8 cellular contexts compared by ENCODE assay signal in the genomic region with DNA sequence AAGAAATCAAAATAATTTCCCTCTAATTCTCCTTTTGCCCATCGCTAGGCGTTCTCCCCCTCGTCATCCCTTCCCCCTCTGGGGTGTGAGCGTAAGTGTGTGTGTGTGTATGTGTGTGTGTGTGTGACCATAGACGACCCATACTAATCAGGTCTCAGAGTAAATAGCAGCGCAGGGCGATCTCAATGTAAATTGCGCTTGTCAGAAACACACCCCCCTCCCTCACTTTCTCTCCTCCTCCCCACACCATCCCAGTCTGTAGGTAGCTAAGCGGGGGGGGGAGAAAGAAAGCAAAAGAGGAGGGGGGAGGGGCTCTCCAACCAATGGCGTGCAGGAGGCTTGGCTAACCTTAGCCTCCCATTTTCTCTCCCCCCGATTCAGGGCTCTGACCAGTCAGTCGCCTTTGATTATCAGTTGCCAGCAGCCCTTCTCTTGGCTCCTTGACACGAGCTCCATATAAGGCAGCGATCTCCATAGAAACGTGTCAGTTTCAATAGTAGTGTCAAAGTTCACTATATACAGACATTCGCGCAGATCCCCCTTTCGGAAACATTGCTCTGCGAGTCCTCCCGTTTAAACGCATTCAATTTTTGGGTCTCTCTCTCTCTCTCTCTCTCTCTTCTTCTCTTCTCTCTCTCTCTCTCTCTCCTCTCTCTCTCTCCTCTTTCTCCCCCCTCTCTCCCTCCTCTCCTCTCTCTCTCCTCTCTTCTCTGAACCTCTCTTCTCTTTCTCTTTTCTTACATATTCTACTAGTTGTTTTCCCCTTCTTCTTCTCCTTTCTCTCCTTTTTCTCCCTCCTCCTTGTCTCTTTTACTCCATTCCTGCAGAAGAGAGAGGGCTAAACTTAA. TPM values are rescaled to one million over a fixed set of nuclear protein-coding genes. Genes with fewer than 3 reads are reported as not detected.
DNase-seq lines count a peak whose midpoint lies in the region; ATAC-seq, FAIRE-seq and TF ChIP-seq lines count a peak whose summit lies in the region.

TSS of gene NR2F1 (plus strand) at position 546 of the 848 bp plus-strand sequence. CDS start 1,802 bp downstream, outside the sequence.

- intact Hi-C loops in kidney (cut with DNase I) = no loop called here

- H3K9me3 ChIP-seq in kidney (ENCODE audit: control insufficient read depth in 1 of 2, low read length in 2 of 2) = no peaks in the 10 kb centered on the region
- H3K9me3 ChIP-seq in CD8-positive, alpha-beta memory T cell (ENCODE audit: low read length) = no peaks in the 10 kb centered on the region

- peaks cover 2 to 6% of the 10 kb centered on the region in 2 donors for H3K36me3 Mint-ChIP-seq in stimulated activated naive B cell treated with anti-CD40 and anti-IgM and Interleukin-4, amounts not matched to agents 10 μg/mL and 1 μg/mL and 100 μg/mL, for 72 hours
- H3K36me3 Mint-ChIP-seq in CD8-positive, alpha-beta memory T cell = peaks cover 0 to 3% (median 0%) of the 10 kb centered on the region in 3 donors

- no peak for FAIRE-seq in kidney (lab: Jason Lieb, UNC)

- CTCF ChIA-PET in CD8-positive, alpha-beta memory T cell (lab: Charles Lee) = interaction anchor here (1.1 to 1.9 kb wide), 2 partner anchors 218 to 224 kb away, joined by 3 to 6 read pairs; no protein-coding TSS in a partner anchor

- peak within 1 kb of the TSS; percentile 65 to 84 for H3K4me3 ChIP-seq in kidney (ENCODE audit: low read length in 2 of 2)
- H3K4me3 ChIP-seq in CD8-positive, alpha-beta memory T cell (ENCODE audit: low read length) = no peak within 1 kb of the TSS

- H3K9me3 Mint-ChIP-seq in stimulated activated naive B cell treated with anti-CD40 and anti-IgM and Interleukin-4, amounts not matched to agents 10 μg/mL and 1 μg/mL and 100 μg/mL, for 72 hours = no peaks in the 10 kb centered on the region
- H3K9me3 Mint-ChIP-seq in CD8-positive, alpha-beta memory T cell = peaks cover 0 to 13% (median 7%) of the 10 kb centered on the region in 5 donors

- ATAC-seq in stimulated activated naive B cell treated with anti-CD40 and anti-IgM and Interleukin-4, amounts not matched to agents 10 μg/mL and 1 μg/mL and 100 μg/mL, for 72 hours (replicated peaks) = no peak

- peak; percentile 58 for TF ChIP-seq CTCF in kidney (IDR thresholded peaks at IDR 0.05; ENCODE audit: borderline replicate concordance, extremely low read depth, insufficient read depth)

- DNase-seq in DMS114 treated with DMSO at 0.1 percent for 48 hours (lab: John Stamatoyannopoulos, UW; ENCODE audit: unreplicated experiment) (peak; percentile 99), HS-27A (ENCODE audit: low read depth) (peak; percentile 77), NCI-H774 (lab: John Stamatoyannopoulos, UW) (peak; percentile 97), brain pericyte (ENCODE audit: low read depth, low spot score) (peak; percentile 97), kidney (peak; percentile 88), middle frontal gyrus (ENCODE audit: extremely low spot score, low spot score) (no peak)
- no peak for DNase-seq in stimulated activated naive B cell treated with anti-CD40 and anti-IgM and Interleukin-4, amounts not matched to agents 10 μg/mL and 1 μg/mL and 100 μg/mL, for 72 hours
- no peak for DNase-seq in CD8-positive, alpha-beta memory T cell

- peaks cover 24 to 45% of the 10 kb centered on the region in 2 donors for H3K4me1 Mint-ChIP-seq in stimulated activated naive B cell treated with anti-CD40 and anti-IgM and Interleukin-4, amounts not matched to agents 10 μg/mL and 1 μg/mL and 100 μg/mL, for 72 hours
- peaks cover 23 to 41% (median 27%) of the 10 kb centered on the region in 3 donors for H3K4me1 Mint-ChIP-seq in CD8-positive, alpha-beta memory T cell

- peaks cover 0 to 8% of the 10 kb centered on the region in 2 donors for H3K4me1 ChIP-seq in kidney (ENCODE audit: control insufficient read depth in 1 of 2, insufficient read depth in 1 of 2, low read depth in 1 of 2, low read length in 2 of 2)
- H3K4me1 ChIP-seq in CD8-positive, alpha-beta memory T cell (ENCODE audit: insufficient read depth, low read length) = peaks cover 36% of the 10 kb centered on the region

- peak within 1 kb of the TSS; percentile 48 for H3K27ac Mint-ChIP-seq in stimulated activated naive B cell treated with anti-CD40 and anti-IgM and Interleukin-4, amounts not matched to agents 10 μg/mL and 1 μg/mL and 100 μg/mL, for 72 hours
- H3K27ac Mint-ChIP-seq in CD8-positive, alpha-beta memory T cell = peak within 1 kb of the TSS in 1 of 8 donors; percentile 17

- H3K27ac ChIP-seq in kidney (ENCODE audit: low read depth in 2 of 2, low read length in 2 of 2) = peak within 1 kb of the TSS; percentile 68 to 83
- H3K27ac ChIP-seq in CD8-positive, alpha-beta memory T cell (ENCODE audit: low read depth, low read length) = no peak within 1 kb of the TSS

- peaks cover 32 to 51% of the 10 kb centered on the region in 2 donors for H3K27me3 Mint-ChIP-seq in stimulated activated naive B cell treated with anti-CD40 and anti-IgM and Interleukin-4, amounts not matched to agents 10 μg/mL and 1 μg/mL and 100 μg/mL, for 72 hours
- peaks cover 50 to 56% of the 10 kb centered on the region in 2 donors for H3K27me3 Mint-ChIP-seq in CD8-positive, alpha-beta memory T cell

- peaks cover 76% of the 10 kb centered on the region for H3K27me3 ChIP-seq in CD8-positive, alpha-beta memory T cell (ENCODE audit: insufficient read depth, low read length, poor library complexity, severe bottlenecking)

- H3K4me3 Mint-ChIP-seq in stimulated activated naive B cell treated with anti-CD40 and anti-IgM and Interleukin-4, amounts not matched to agents 10 μg/mL and 1 μg/mL and 100 μg/mL, for 72 hours = peak within 1 kb of the TSS; percentile 69 to 75
- peak within 1 kb of the TSS in 2 of 7 donors; percentile 27 to 66 for H3K4me3 Mint-ChIP-seq in CD8-positive, alpha-beta memory T cell

- no peaks in the 10 kb centered on the region for H3K36me3 ChIP-seq in kidney (ENCODE audit: control insufficient read depth in 1 of 2, insufficient read depth in 2 of 2, low read length in 2 of 2)
- no peaks in the 10 kb centered on the region for H3K36me3 ChIP-seq in CD8-positive, alpha-beta memory T cell (ENCODE audit: insufficient read depth, low read length)

- POLR2A ChIA-PET in CD8-positive, alpha-beta memory T cell (lab: Charles Lee) = no interaction called here

- H3K9ac ChIP-seq in kidney (ENCODE audit: low read length in 2 of 2) = peak within 1 kb of the TSS; percentile 72 to 73

RNA-seq across cellular contexts. Expression of gene NR2F1, which starts in this region (rescaled TPM):
- total RNA-seq in kidney = 49.5 TPM
- polyA plus RNA-seq in kidney (ENCODE audit: insufficient read depth, low read depth, low replicate concordance) = 22.8 TPM
- total RNA-seq in CD8-positive, alpha-beta memory T cell = not detected
- polyA plus RNA-seq in CD8-positive, alpha-beta memory T cell = not detected

Comparison
In these comparisons a context has a peak if more than half of its experiments do, and no peak if none do; other contexts are left out.
1. RNA of gene NR2F1 (total RNA-seq): 49.5 TPM in kidney (single experiment); not detected in CD8-positive, alpha-beta memory T cell; every median in the first group is over 10 times any median in the second.
2. RNA of gene NR2F1 (polyA plus RNA-seq): 22.8 TPM in kidney (single experiment); not detected in CD8-positive, alpha-beta memory T cell (single experiment); every median in the first group is over 10 times any median in the second.
3. DNase-seq: peak in DMS114 treated with DMSO at 0.1 percent for 48 hours (single experiment), HS-27A (single experiment), NCI-H774 (single experiment), brain pericyte (single experiment) and kidney (single experiment); none in stimulated activated naive B cell treated with anti-CD40 and anti-IgM and Interleukin-4, amounts not matched to agents 10 μg/mL and 1 μg/mL and 100 μg/mL, for 72 hours (single experiment), CD8-positive, alpha-beta memory T cell (0 of 5) and middle frontal gyrus (single experiment).